9 cellular contexts compared by ENCODE assay signal in genomic region chr1:13730301-13730700, GRCh38. TPM values are rescaled to one million over a fixed set of nuclear protein-coding genes. Genes with fewer than 3 reads are reported as not detected.
DNase-seq lines count a peak whose midpoint lies in the region; TF ChIP-seq lines count a peak whose summit lies in the region.
"Had no signal": no experiment of that assay in that cellular context is flagged by ENCODE, and none has a peak within 500 bp of the region (broad histone marks: within the 10 kb centered on the region; RNA-seq: fewer than 3 reads in every experiment).

No MANE protein-coding gene starts in this region.

- H3K4me3 ChIP-seq in KMS-11 (IDR thresholded peaks at IDR 0.05; ENCODE audit: insufficient read depth, low read depth, low read length) (peak overlapping the region; percentile 40), duodenal mucosa (ENCODE audit: low read depth in 1 of 2, low read length in 2 of 2) (no peak overlapping the region), thyroid gland (replicated peaks in 1 of 3) (no peak overlapping the region), uterus (no peak overlapping the region)

- peak overlapping the region; percentile 95 for H3K27ac ChIP-seq in KMS-11
- H3K27ac ChIP-seq in duodenal mucosa (ENCODE audit: low read depth, low read length), result peak overlapping the region; percentile 39
- peak overlapping the region; percentile 79 to 88 (median 82) for H3K27ac ChIP-seq in thyroid gland
- H3K27ac ChIP-seq in uterus, result no peak overlapping the region

- H3K27me3 Mint-ChIP-seq in activated T-cell treated with anti-CD3 and anti-CD28 coated beads, Interleukin-2, amount 50 U/mL, for 24 hours, result no peaks in the 10 kb centered on the region

- TF ChIP-seq POLR2A in thyroid gland (IDR thresholded peaks at IDR 0.05) (no peak), uterus (IDR thresholded peaks at IDR 0.05) (no peak)

- no peaks in the 10 kb centered on the region for H3K27me3 ChIP-seq in KMS-11 (ENCODE audit: insufficient read depth, low read depth)
- no peaks in the 10 kb centered on the region for H3K27me3 ChIP-seq in duodenal mucosa (ENCODE audit: control insufficient read depth in 1 of 2, insufficient read depth in 2 of 2, low read length in 2 of 2)
- no peaks in the 10 kb centered on the region for H3K27me3 ChIP-seq in thyroid gland
- H3K27me3 ChIP-seq in uterus, result no peaks in the 10 kb centered on the region

- peaks cover 80% of the 10 kb centered on the region for H3K4me1 Mint-ChIP-seq in activated T-cell treated with anti-CD3 and anti-CD28 coated beads, Interleukin-2, amount 50 U/mL, for 24 hours (ENCODE audit: low read depth)

- peaks cover 40% of the 10 kb centered on the region for H3K36me3 Mint-ChIP-seq in activated T-cell treated with anti-CD3 and anti-CD28 coated beads, Interleukin-2, amount 50 U/mL, for 24 hours (ENCODE audit: low read depth)

- peak overlapping the region; percentile 20; the same call in 1 of the 2 replicates for H2AFZ ChIP-seq in KMS-11 (ENCODE audit: low read depth)

- intact Hi-C loops in thyroid gland (cut with DNase I), result no loop called here
- intact Hi-C loops in uterus (cut with DNase I; ENCODE audit: low total_unique reads), result no loop called here

- peak overlapping the region; percentile 89 for H3K4me2 ChIP-seq in KMS-11

- no peak for DNase-seq in activated T-cell treated with anti-CD3 and anti-CD28 coated beads, Interleukin-2, amount 50 U/mL, for 24 hours
- no peak for DNase-seq in activated T-cell treated with anti-CD3 and anti-CD28 coated beads, Interleukin-2, amount 50 U/mL, for 48 hours
- DNase-seq in thyroid gland (no peak), uterus (no peak)
- no peak for DNase-seq in stimulated activated CD4-positive, alpha-beta T cell treated with anti-CD3 and anti-CD28 coated beads, Interleukin-15, amount 100 ng/mL, for 24 hours
- no peak for DNase-seq in activated CD4-positive, CD25-positive, alpha-beta regulatory T cell (lab: John Stamatoyannopoulos, UW)
- DNase-seq: NCI-H1105 had no signal

- H3K36me3 ChIP-seq in KMS-11 (ENCODE audit: insufficient read depth) (no peaks in the 10 kb centered on the region), duodenal mucosa (ENCODE audit: control insufficient read depth in 1 of 2, insufficient read depth in 2 of 2, low read length in 2 of 2) (no peaks in the 10 kb centered on the region), thyroid gland (no peaks in the 10 kb centered on the region), uterus (no peaks in the 10 kb centered on the region)

- TF ChIP-seq CTCF in KMS-11 (conservative IDR thresholded peaks at IDR 0.05; ENCODE audit: low read depth, low read length), result no peak
- no peak for TF ChIP-seq CTCF in thyroid gland (IDR thresholded peaks at IDR 0.05)
- TF ChIP-seq CTCF in uterus (IDR thresholded peaks at IDR 0.05), result no peak

- H3K4me1 ChIP-seq in KMS-11 (ENCODE audit: low read depth, poor library complexity, severe bottlenecking), result peaks cover 54% of the 10 kb centered on the region
- peaks cover 3 to 6% of the 10 kb centered on the region in 2 donors for H3K4me1 ChIP-seq in duodenal mucosa (ENCODE audit: control insufficient read depth in 1 of 2, insufficient read depth in 2 of 2, low read length in 2 of 2)
- peaks cover 35 to 41% of the 10 kb centered on the region in 2 donors for H3K4me1 ChIP-seq in thyroid gland
- H3K4me1 ChIP-seq in uterus, result no peaks in the 10 kb centered on the region

- peak overlapping the region; percentile 61 for H3K9ac ChIP-seq in KMS-11
- no peak overlapping the region for H3K9ac ChIP-seq in duodenal mucosa (ENCODE audit: low read depth in 1 of 2, low read length in 2 of 2)

- no peaks in the 10 kb centered on the region for H3K9me3 ChIP-seq in duodenal mucosa (ENCODE audit: control insufficient read depth in 1 of 2, low read length in 2 of 2)
- no peaks in the 10 kb centered on the region for H3K9me3 ChIP-seq in thyroid gland
- no peaks in the 10 kb centered on the region for H3K9me3 ChIP-seq in uterus

- WGBS in thyroid gland, 2 donors, result 65 to 73% methylated on average over 1 of the region's 1 CpG

- H3K4me3 Mint-ChIP-seq in activated T-cell treated with anti-CD3 and anti-CD28 coated beads, Interleukin-2, amount 50 U/mL, for 24 hours, result peak overlapping the region; percentile 84

- no peaks in the 10 kb centered on the region for H3K9me3 Mint-ChIP-seq in activated T-cell treated with anti-CD3 and anti-CD28 coated beads, Interleukin-2, amount 50 U/mL, for 24 hours

- H4K20me1 ChIP-seq in KMS-11 (ENCODE audit: insufficient read depth), result no peaks in the 10 kb centered on the region

- H3K79me2 ChIP-seq in KMS-11 (ENCODE audit: insufficient read depth, low read depth), result peaks cover 13% of the 10 kb centered on the region; the same call in 1 of the 2 replicates

- H3K27ac Mint-ChIP-seq in activated T-cell treated with anti-CD3 and anti-CD28 coated beads, Interleukin-2, amount 50 U/mL, for 24 hours, result peak overlapping the region; percentile 98

RNA-seq across cellular contexts. Expression of gene PRDM2, which starts 30.3 kb away (rescaled TPM):
- total RNA-seq in thyroid gland, result 10 to 100 TPM; 39.5 to 63.9 (median 45.4) TPM
- total RNA-seq in uterus, result 10 to 100 TPM; 13.1 to 72.8 (median 37.0) TPM

Comparison
In these comparisons a context has a peak if more than half of its experiments do, and no peak if none do; other contexts are left out.
1. H3K27ac ChIP-seq: peak in KMS-11 (single experiment), duodenal mucosa (single experiment) and thyroid gland (3 of 3); none in uterus (0 of 2).